Comparison of ENCODE assay signal across 1 cellular context in the genomic region with DNA sequence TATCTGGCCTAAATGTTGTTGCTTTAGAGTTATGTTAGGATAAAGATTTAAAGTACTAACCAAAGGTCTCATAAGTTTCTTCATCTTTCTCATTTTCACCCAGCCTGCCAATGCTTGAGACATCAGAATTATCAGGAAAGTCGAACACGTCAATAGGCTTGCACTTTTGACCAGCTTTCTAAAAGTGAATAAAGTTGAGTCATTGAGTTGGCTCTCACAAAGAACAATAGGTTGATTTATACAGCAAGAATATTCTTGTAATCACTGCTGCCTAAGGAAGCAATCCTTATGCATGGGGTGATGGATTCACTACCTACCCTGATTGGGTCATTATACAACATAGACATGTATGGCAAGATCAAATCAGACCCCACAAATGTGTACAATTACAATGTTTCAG.
TF ChIP-seq lines count a peak whose summit lies in the region.

No MANE protein-coding gene starts in this region.

TF ChIP-seq in endothelial cell of umbilical vein, 7 proteins besides CTCF, POLR2A, EP300 and RAD21:
- TF ChIP-seq FOS (IDR thresholded peaks at IDR 0.05; ENCODE audit: borderline replicate concordance, insufficient read depth, low read length) (peak; percentile 35), POLR2AphosphoS5 (IDR thresholded peaks at IDR 0.05; ENCODE audit: insufficient read depth, low read depth, low read length) (no peak), JUN (IDR thresholded peaks at IDR 0.05; ENCODE audit: borderline replicate concordance, insufficient read depth, insufficient read length, low read depth) (peak; percentile 40)
TF ChIP-seq in endothelial cell of umbilical vein: peak in this region for 2.
